ENCODE assay signal across 8 cellular contexts in the genomic region with DNA sequence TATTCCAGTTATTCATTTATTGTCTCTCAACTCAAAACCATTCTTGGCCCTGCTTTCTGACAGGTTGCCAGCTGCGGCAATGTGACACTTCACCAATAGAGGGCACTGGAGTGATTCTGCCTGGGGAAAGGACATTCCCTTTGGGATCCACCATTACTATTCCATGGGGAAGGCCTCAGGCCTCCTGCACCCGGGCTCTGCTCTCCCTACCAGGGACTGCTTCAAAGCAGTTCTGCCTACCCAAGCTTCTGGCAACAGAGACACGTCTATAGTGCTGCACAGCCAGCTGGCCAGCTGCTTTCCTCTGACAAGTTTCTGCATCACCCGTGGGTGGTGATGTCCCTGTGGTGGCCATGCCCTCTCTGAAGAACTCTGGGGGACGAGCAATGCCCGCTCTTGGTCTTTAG.
DNase-seq lines count a peak whose midpoint lies in the region; ATAC-seq, FAIRE-seq and TF ChIP-seq lines count a peak whose summit lies in the region.

No MANE protein-coding gene starts in this region.

- RAD21 ChIA-PET in HCT116 (lab: Charles Lee; ENCODE audit: low non-redundant PET in 1 of 2, low total read pairs in 2 of 2, uncharacterized antibody in 2 of 2, unreplicated experiment in 2 of 2) (no interaction called here), GM12878 (lab: Charles Lee; ENCODE audit: unreplicated experiment) (interaction anchor here (1.0 to 5.2 kb wide), 13 partner anchors 11 to 549 kb away, joined by 3 to 100 read pairs (median 5); no protein-coding TSS in a partner anchor)

- no peak overlapping the region for H3K4me3 Mint-ChIP-seq in CD4-positive, alpha-beta memory T cell

- H3K36me3 ChIP-seq in CD4-positive, alpha-beta memory T cell (ENCODE audit: insufficient read depth, low read length): no peaks in the 10 kb centered on the region
- H3K36me3 ChIP-seq in HCT116 (ENCODE audit: control insufficient read depth in 1 of 2, insufficient read depth in 2 of 2, low read length in 2 of 2): no peaks in the 10 kb centered on the region
- H3K36me3 ChIP-seq in RWPE2 (ENCODE audit: low read depth): no peaks in the 10 kb centered on the region
- H3K36me3 ChIP-seq in GM12878 (ENCODE audit: control insufficient read depth in 2 of 2, insufficient read depth in 2 of 2, low read length in 1 of 2): no peaks in the 10 kb centered on the region
- H3K36me3 ChIP-seq in keratinocyte (ENCODE audit: control insufficient read depth in 2 of 2, extremely low read depth in 1 of 2, insufficient read depth in 2 of 2, low read length in 2 of 2): no peaks in the 10 kb centered on the region

- TF ChIP-seq EP300 in GM12878 (IDR thresholded peaks at IDR 0.05; ENCODE audit: borderline replicate concordance in 1 of 2, control insufficient read depth in 1 of 2, low read depth in 2 of 2, low read length in 2 of 2): no peak

- FAIRE-seq in GM12878 (lab: Jason Lieb, UNC) (no peak), keratinocyte (lab: Jason Lieb, UNC) (no peak)

- H3K4me1 ChIP-seq in CD4-positive, alpha-beta memory T cell (ENCODE audit: insufficient read depth, low read length): peaks cover 28% of the 10 kb centered on the region
- H3K4me1 ChIP-seq in HCT116 (ENCODE audit: control insufficient read depth in 1 of 2, insufficient read depth in 2 of 2, low read length in 2 of 2) (no peaks in the 10 kb centered on the region), RWPE2 (ENCODE audit: insufficient read depth, poor library complexity, severe bottlenecking) (no peaks in the 10 kb centered on the region), GM12878 (ENCODE audit: control insufficient read depth, insufficient read depth, low read length) (peaks cover 11% of the 10 kb centered on the region), keratinocyte (ENCODE audit: control insufficient read depth, extremely low read depth, insufficient read depth, low read length) (no peaks in the 10 kb centered on the region)

- 13% methylated on average over 6 of the region's 6 CpGs for WGBS in GM12878 (ENCODE audit: insufficient coverage, insufficient replicate concordance, low lambda C conversion rate, missing lambda C conversion rate)

- no TSS peak for BruUV-seq in HCT116 (replicated peaks; lab: Mats Ljungman, UMichigan)
- BruUV-seq in GM12878 (replicated peaks; lab: Mats Ljungman, UMichigan): no TSS peak

- H3K27me3 Mint-ChIP-seq in CD4-positive, alpha-beta memory T cell: no peaks in the 10 kb centered on the region

- H3K27me3 ChIP-seq in CD4-positive, alpha-beta memory T cell (ENCODE audit: insufficient read depth, low read length): no peaks in the 10 kb centered on the region
- H3K27me3 ChIP-seq in HCT116 (ENCODE audit: insufficient read depth, low read length) (no peaks in the 10 kb centered on the region), RWPE2 (ENCODE audit: insufficient read depth, poor library complexity, severe bottlenecking) (no peaks in the 10 kb centered on the region), GM12878 (replicated peaks in 1 of 2; ENCODE audit: control insufficient read depth in 2 of 2, insufficient read depth in 2 of 2, low read length in 1 of 2) (no peaks in the 10 kb centered on the region), keratinocyte (ENCODE audit: control insufficient read depth, extremely low read depth, insufficient read depth, low read length) (no peaks in the 10 kb centered on the region)

- peaks cover 38 to 57% (median 51%) of the 10 kb centered on the region in 4 donors for H3K4me1 Mint-ChIP-seq in CD4-positive, alpha-beta memory T cell

- in situ Hi-C loops in GM12878 (cut with MboI): loop anchor here (5.0 kb wide), 1 partner anchor 57 kb away; no protein-coding TSS in a partner anchor

- H3K9me2 ChIP-seq in HCT116 (ENCODE audit: insufficient read depth): no peaks in the 10 kb centered on the region

- no peaks in the 10 kb centered on the region for H3K9me3 ChIP-seq in CD4-positive, alpha-beta memory T cell (ENCODE audit: control insufficient read depth in 1 of 2, low read length in 2 of 2)
- H3K9me3 ChIP-seq in HCT116 (ENCODE audit: control insufficient read depth in 1 of 2, insufficient read depth in 1 of 2, low read depth in 1 of 2, low read length in 2 of 2) (no peaks in the 10 kb centered on the region), RWPE2 (ENCODE audit: severe bottlenecking) (no peaks in the 10 kb centered on the region), GM12878 (replicated peaks; ENCODE audit: control insufficient read depth, insufficient read depth, low read length) (no peaks in the 10 kb centered on the region), keratinocyte (ENCODE audit: control insufficient read depth, low read depth, low read length) (no peaks in the 10 kb centered on the region)

- CTCF ChIA-PET in CD4-positive, alpha-beta memory T cell (lab: Charles Lee; ENCODE audit: partially characterized antibody): interaction anchor here (0.6 to 7.4 kb wide), 35 partner anchors 10 to 606 kb away, joined by 3 to 117 read pairs (median 5); a partner anchor contains a TSS
- CTCF ChIA-PET in HCT116 (lab: Charles Lee) (interaction anchor here (1.0 to 1.7 kb wide), 4 partner anchors 50 to 446 kb away, joined by 3 to 5 read pairs (median 4); no protein-coding TSS in a partner anchor), GM12878 (lab: Yijun Ruan, JAX) (interaction anchor here (0.7 to 8.0 kb wide), 31 partner anchors 9 to 550 kb away, joined by 3 to 298 read pairs (median 5); a partner anchor contains a TSS)

- H3K79me2 ChIP-seq in HCT116 (ENCODE audit: insufficient read depth, low read length) (no peaks in the 10 kb centered on the region), GM12878 (ENCODE audit: control insufficient read depth, insufficient read depth, low read length) (peaks cover 5% of the 10 kb centered on the region), keratinocyte (ENCODE audit: control insufficient read depth, insufficient read depth, low read length) (no peaks in the 10 kb centered on the region)

- H3K27ac Mint-ChIP-seq in CD4-positive, alpha-beta memory T cell: peak overlapping the region in 5 of 7 donors; percentile 47 to 81 (median 71)

- intact Hi-C loops in CD4-positive, alpha-beta memory T cell (cut with micrococcal nuclease): loop anchor here (1.0 kb wide), 4 partner anchors 57 to 210 kb away; no protein-coding TSS in a partner anchor
- intact Hi-C loops in HCT116 (cut with micrococcal nuclease): loop anchor here (1.0 kb wide), 1 partner anchor 68 kb away; no protein-coding TSS in a partner anchor
- intact Hi-C loops in GM12878 (cut with micrococcal nuclease; ENCODE audit: unreplicated experiment): loop anchor here (1.0 to 2.0 kb wide), 2 partner anchors 58 to 68 kb away; no protein-coding TSS in a partner anchor

- no peak overlapping the region for H3K4me3 ChIP-seq in CD4-positive, alpha-beta memory T cell (ENCODE audit: low read length in 2 of 2)
- no peak overlapping the region for H3K4me3 ChIP-seq in HCT116 (replicated peaks in 1 of 2; ENCODE audit: low read depth in 1 of 2, low read length in 2 of 2)
- no peak overlapping the region for H3K4me3 ChIP-seq in RWPE2 (ENCODE audit: severe bottlenecking)
- H3K4me3 ChIP-seq in GM12878: no peak overlapping the region
- H3K4me3 ChIP-seq in keratinocyte (ENCODE audit: control insufficient read depth in 2 of 3, extremely low read depth in 1 of 3, insufficient read depth in 2 of 3, low read depth in 1 of 3, low read length in 3 of 3): no peak overlapping the region

- peak; percentile 63 for TF ChIP-seq RAD21 in HCT116 (IDR thresholded peaks at IDR 0.05; ENCODE audit: low read depth)
- TF ChIP-seq RAD21 in GM12878 (IDR thresholded peaks at IDR 0.05; ENCODE audit: insufficient read depth, low read depth, low read length): peak; percentile 86

- peak in 4 of 5 donors; percentile 17 to 43 (median 28) for DNase-seq in CD4-positive, alpha-beta memory T cell
- DNase-seq in HCT116 (ENCODE audit: low read depth, low spot score): peak; percentile 24
- DNase-seq in RWPE2 (ENCODE audit: low spot score): no peak
- DNase-seq in GM12878 (ENCODE audit: low read depth, low spot score): peak; percentile 9
- no peak for DNase-seq in keratinocyte (ENCODE audit: low read depth, low spot score)
- DNase-seq in stimulated activated CD4-positive, alpha-beta T cell treated with anti-CD3 and anti-CD28 coated beads, Interleukin-2, amount 100 ng/mL, for 24 hours: peak; percentile 48 to 52

- TF ChIP-seq CTCF in HCT116 (IDR thresholded peaks at IDR 0.05 in 2 of 3, conservative IDR thresholded peaks at IDR 0.05 in 1 of 3; ENCODE audit: borderline replicate concordance in 1 of 3, insufficient read depth in 1 of 3, low read depth in 2 of 3, low read length in 2 of 3) (peak; percentile 45 to 89 (median 77); a peak in 5 of 6 replicates), RWPE2 (IDR thresholded peaks at IDR 0.05; ENCODE audit: poor library complexity, severe bottlenecking) (peak; percentile 57), GM12878 (IDR thresholded peaks at IDR 0.05 in 2 of 3, conservative IDR thresholded peaks at IDR 0.05 in 1 of 3; ENCODE audit: control insufficient read depth in 2 of 3, extremely low read depth in 1 of 3, insufficient read depth in 1 of 3, low read depth in 3 of 3, low read length in 3 of 3) (peak; percentile 87 to 92 (median 87)), keratinocyte (optimal IDR thresholded peaks at IDR 0.05 in 1 of 3, IDR thresholded peaks at IDR 0.05 in 1 of 3, conservative IDR thresholded peaks at IDR 0.05 in 1 of 3; ENCODE audit: extremely low read depth in 1 of 3, insufficient read depth in 2 of 3, low read length in 3 of 3) (peak; percentile 29 to 62 (median 52))

- peaks cover 2 to 9% of the 10 kb centered on the region in 2 donors for H3K36me3 Mint-ChIP-seq in CD4-positive, alpha-beta memory T cell

- POLR2A ChIA-PET in CD4-positive, alpha-beta memory T cell (lab: Charles Lee; ENCODE audit: partially characterized antibody): interaction anchor here (0.8 to 3.0 kb wide), 7 partner anchors 10 to 164 kb away, joined by 4 to 21 read pairs (median 7); a partner anchor contains a TSS
- POLR2A ChIA-PET in HCT116 (lab: Charles Lee) (no interaction called here), GM12878 (lab: Charles Lee) (no interaction called here)

- peaks cover 0 to 3% (median 0%) of the 10 kb centered on the region in 8 donors for H3K9me3 Mint-ChIP-seq in CD4-positive, alpha-beta memory T cell

- H3K9ac ChIP-seq in HCT116 (ENCODE audit: low read length): no peak overlapping the region
- H3K9ac ChIP-seq in GM12878 (ENCODE audit: control insufficient read depth, insufficient read depth, low read length): no peak overlapping the region
- no peak overlapping the region for H3K9ac ChIP-seq in keratinocyte (ENCODE audit: control insufficient read depth, extremely low read depth, insufficient read depth, low read length)

- dilution Hi-C loops in keratinocyte (cut with MboI; ENCODE audit: extremely low pct_ligation_motif_present, low sequenced_read_pairs): no loop called here

- no peaks in the 10 kb centered on the region for H3K9me1 ChIP-seq in keratinocyte (ENCODE audit: control insufficient read depth, extremely low read depth, insufficient read depth, low read length)

- no peak overlapping the region for H3K27ac ChIP-seq in CD4-positive, alpha-beta memory T cell (ENCODE audit: low read depth, low read length)
- no peak overlapping the region for H3K27ac ChIP-seq in HCT116 (ENCODE audit: low read depth, low read length)
- H3K27ac ChIP-seq in RWPE2 (ENCODE audit: poor library complexity, severe bottlenecking): no peak overlapping the region
- H3K27ac ChIP-seq in GM12878 (ENCODE audit: control insufficient read depth, insufficient read depth): no peak overlapping the region
- H3K27ac ChIP-seq in keratinocyte (ENCODE audit: control insufficient read depth, insufficient read depth, low read length): no peak overlapping the region

- H4K20me1 ChIP-seq in HCT116 (ENCODE audit: insufficient read depth) (no peaks in the 10 kb centered on the region), GM12878 (ENCODE audit: control insufficient read depth, insufficient read depth) (0 out of 2 replicates have a peak, but pooled peaks cover 3% of the 10 kb centered on the region), keratinocyte (ENCODE audit: control insufficient read depth, extremely low read depth, insufficient read depth, low read length) (no peaks in the 10 kb centered on the region)

- H3K4me2 ChIP-seq in HCT116 (ENCODE audit: low read length) (no peak overlapping the region), GM12878 (ENCODE audit: control insufficient read depth, insufficient read depth) (no peak overlapping the region), keratinocyte (ENCODE audit: control insufficient read depth, extremely low read depth, insufficient read depth, low read depth, low read length) (no peak overlapping the region)

- ATAC-seq in HCT116: peak; percentile 79
- no peak for ATAC-seq in RWPE2 (ENCODE audit: low read depth)
- peak; percentile 70 for ATAC-seq in GM12878
- ATAC-seq in GM18517 (IDR thresholded peaks at IDR 0.05; ENCODE audit: unreplicated experiment): no peak
- no peak for ATAC-seq in HG02970 (IDR thresholded peaks at IDR 0.05; ENCODE audit: low FRiP score, unreplicated experiment)

- H2AFZ ChIP-seq in HCT116 (ENCODE audit: low read depth, low read length, poor library complexity, severe bottlenecking): no peak overlapping the region
- H2AFZ ChIP-seq in GM12878 (ENCODE audit: control insufficient read depth, low read depth, low read length): no peak overlapping the region
- H2AFZ ChIP-seq in keratinocyte (ENCODE audit: control insufficient read depth, low read length): no peak overlapping the region

- SMC1A ChIA-PET in GM12878 (lab: Charles Lee; ENCODE audit: uncharacterized antibody, unreplicated experiment): interaction anchor here (0.8 to 10.7 kb wide), 20 partner anchors 11 to 224 kb away, joined by 3 to 122 read pairs (median 4); no protein-coding TSS in a partner anchor

- TF ChIP-seq POLR2A in HCT116 (IDR thresholded peaks at IDR 0.05; ENCODE audit: borderline replicate concordance, extremely low read depth, insufficient read depth, insufficient read length) (no peak), GM12878 (IDR thresholded peaks at IDR 0.05; ENCODE audit: low read depth, low read length) (no peak)

Comparison
In these comparisons a context has a peak if more than half of its experiments do, and no peak if none do; other contexts are left out.
1. DNase-seq: peak in CD4-positive, alpha-beta memory T cell (4 of 5), HCT116 (single experiment), GM12878 (single experiment) and stimulated activated CD4-positive, alpha-beta T cell treated with anti-CD3 and anti-CD28 coated beads, Interleukin-2, amount 100 ng/mL, for 24 hours (2 of 2); none in RWPE2 (single experiment) and keratinocyte (single experiment).
2. ATAC-seq: peak in HCT116 (single experiment) and GM12878 (single experiment); none in RWPE2 (single experiment), GM18517 (single experiment) and HG02970 (single experiment).
3. Peak in every context shown above with its lines, with median percentiles within 50 percentile points of each other: CTCF ChIP-seq.